1 cellular context compared by ENCODE assay signal in genomic region chr3:66115858-66116654, GRCh38.
TF ChIP-seq lines count a peak whose summit lies in the region.

No MANE protein-coding gene starts in this region.

TF ChIP-seq in HepG2, 621 proteins besides CTCF, POLR2A, EP300 and RAD21 (continued from another document and continues in another):
- TF ChIP-seq ZNF512B (CRISPR knock-in tag; IDR thresholded peaks at IDR 0.05; ENCODE audit: borderline replicate concordance), result no peak
- no peak for TF ChIP-seq ATF7-NPFF (CRISPR knock-in tag; IDR thresholded peaks at IDR 0.05; ENCODE audit: low read depth)
- TF ChIP-seq RARA (CRISPR knock-in tag; IDR thresholded peaks at IDR 0.05), result peak; percentile 57
- TF ChIP-seq FOSL2 (CRISPR knock-in tag; IDR thresholded peaks at IDR 0.05), result peak; percentile 87
- TF ChIP-seq ZXDC (CRISPR knock-in tag; IDR thresholded peaks at IDR 0.05), result no peak
- no peak for TF ChIP-seq LBX2 (CRISPR knock-in tag; IDR thresholded peaks at IDR 0.05; ENCODE audit: borderline replicate concordance)
- no peak for TF ChIP-seq KDM5A (IDR thresholded peaks at IDR 0.05; ENCODE audit: borderline replicate concordance, low read length)
- no peak for TF ChIP-seq SMYD3 (CRISPR knock-in tag; IDR thresholded peaks at IDR 0.05)
- TF ChIP-seq ZNF737 (CRISPR knock-in tag; IDR thresholded peaks at IDR 0.05; ENCODE audit: borderline replicate concordance), result no peak
- TF ChIP-seq HMGXB4 (CRISPR knock-in tag; IDR thresholded peaks at IDR 0.05; ENCODE audit: borderline replicate concordance in 1 of 2, low read depth in 1 of 2), result no peak
- no peak for TF ChIP-seq RXRA (CRISPR knock-in tag; IDR thresholded peaks at IDR 0.05)
- TF ChIP-seq ZFP91 (CRISPR knock-in tag; IDR thresholded peaks at IDR 0.05; ENCODE audit: borderline replicate concordance), result no peak
- TF ChIP-seq ZNF10 (CRISPR knock-in tag; IDR thresholded peaks at IDR 0.05; ENCODE audit: borderline replicate concordance, low read depth), result no peak
- no peak for TF ChIP-seq ZNF891 (CRISPR knock-in tag; IDR thresholded peaks at IDR 0.05)
- TF ChIP-seq E2F1 (CRISPR knock-in tag; IDR thresholded peaks at IDR 0.05), result no peak
- no peak for TF ChIP-seq GMEB1 (CRISPR knock-in tag; IDR thresholded peaks at IDR 0.05; ENCODE audit: borderline replicate concordance)
- TF ChIP-seq ZNF24 (IDR thresholded peaks at IDR 0.05), result no peak
- TF ChIP-seq STAT6 (CRISPR knock-in tag; IDR thresholded peaks at IDR 0.05; ENCODE audit: borderline replicate concordance), result no peak
- TF ChIP-seq ZNF703 (CRISPR knock-in tag; IDR thresholded peaks at IDR 0.05; ENCODE audit: borderline replicate concordance), result no peak
- no peak for TF ChIP-seq ZSCAN25 (CRISPR knock-in tag; IDR thresholded peaks at IDR 0.05)
- TF ChIP-seq ZNF773 (CRISPR knock-in tag; IDR thresholded peaks at IDR 0.05; ENCODE audit: borderline replicate concordance), result no peak
- no peak for TF ChIP-seq KAT2B (IDR thresholded peaks at IDR 0.05; ENCODE audit: borderline replicate concordance, low read depth, low read length)
- no peak for TF ChIP-seq ZNF746 (CRISPR knock-in tag; IDR thresholded peaks at IDR 0.05)
- TF ChIP-seq ZNF580 (CRISPR knock-in tag; IDR thresholded peaks at IDR 0.05; ENCODE audit: borderline replicate concordance, low read depth), result no peak
- no peak for TF ChIP-seq NONO (IDR thresholded peaks at IDR 0.05)
- TF ChIP-seq NONO (CRISPR knock-in tag; conservative IDR thresholded peaks at IDR 0.05), result no peak
- no peak for TF ChIP-seq ZBTB2 (CRISPR knock-in tag; IDR thresholded peaks at IDR 0.05; ENCODE audit: low read depth)
- TF ChIP-seq MATR3 (CRISPR knock-in tag; IDR thresholded peaks at IDR 0.05), result no peak
- no peak for TF ChIP-seq MYC (CRISPR knock-in tag; IDR thresholded peaks at IDR 0.05; ENCODE audit: borderline replicate concordance)
- TF ChIP-seq RNF219 (CRISPR knock-in tag; IDR thresholded peaks at IDR 0.05), result no peak
- TF ChIP-seq TP53 (CRISPR knock-in tag; conservative IDR thresholded peaks at IDR 0.05), result no peak
- TF ChIP-seq CHD2 (IDR thresholded peaks at IDR 0.05; ENCODE audit: low read depth, low read length), result no peak
